In genomic region chr1:110339040-110339426, GRCh38 we compare ENCODE assay signal across 8 cellular contexts. TPM values are rescaled to one million over a fixed set of nuclear protein-coding genes. Genes with fewer than 3 reads are reported as not detected.
A peak's percentile ranks its signal among the peaks of the same experiment; 100 is the strongest.
DNase-seq lines count a peak whose midpoint lies in the region; ATAC-seq and TF ChIP-seq lines count a peak whose summit lies in the region.

A gene with protein sequence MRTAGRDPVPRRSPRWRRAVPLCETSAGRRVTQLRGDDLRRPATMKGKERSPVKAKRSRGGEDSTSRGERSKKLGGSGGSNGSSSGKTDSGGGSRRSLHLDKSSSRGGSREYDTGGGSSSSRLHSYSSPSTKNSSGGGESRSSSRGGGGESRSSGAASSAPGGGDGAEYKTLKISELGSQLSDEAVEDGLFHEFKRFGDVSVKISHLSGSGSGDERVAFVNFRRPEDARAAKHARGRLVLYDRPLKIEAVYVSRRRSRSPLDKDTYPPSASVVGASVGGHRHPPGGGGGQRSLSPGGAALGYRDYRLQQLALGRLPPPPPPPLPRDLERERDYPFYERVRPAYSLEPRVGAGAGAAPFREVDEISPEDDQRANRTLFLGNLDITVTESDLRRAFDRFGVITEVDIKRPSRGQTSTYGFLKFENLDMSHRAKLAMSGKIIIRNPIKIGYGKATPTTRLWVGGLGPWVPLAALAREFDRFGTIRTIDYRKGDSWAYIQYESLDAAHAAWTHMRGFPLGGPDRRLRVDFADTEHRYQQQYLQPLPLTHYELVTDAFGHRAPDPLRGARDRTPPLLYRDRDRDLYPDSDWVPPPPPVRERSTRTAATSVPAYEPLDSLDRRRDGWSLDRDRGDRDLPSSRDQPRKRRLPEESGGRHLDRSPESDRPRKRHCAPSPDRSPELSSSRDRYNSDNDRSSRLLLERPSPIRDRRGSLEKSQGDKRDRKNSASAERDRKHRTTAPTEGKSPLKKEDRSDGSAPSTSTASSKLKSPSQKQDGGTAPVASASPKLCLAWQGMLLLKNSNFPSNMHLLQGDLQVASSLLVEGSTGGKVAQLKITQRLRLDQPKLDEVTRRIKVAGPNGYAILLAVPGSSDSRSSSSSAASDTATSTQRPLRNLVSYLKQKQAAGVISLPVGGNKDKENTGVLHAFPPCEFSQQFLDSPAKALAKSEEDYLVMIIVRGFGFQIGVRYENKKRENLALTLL (plus strand): TSS chr1:110339377. CDS start chr1:110339406, 29 bp downstream.

- H3K27me3 ChIP-seq in HAP-1 (ENCODE audit: low read depth) = no peaks in the 10 kb centered on the region

- no peaks in the 10 kb centered on the region for H3K27me3 Mint-ChIP-seq in nephron progenitor cell (ENCODE audit: low read depth, poor library complexity)

- in situ Hi-C loops in HAP-1 (cut with MboI; ENCODE audit: low sequenced_read_pairs) = no loop called here

- H3K36me3 Mint-ChIP-seq in nephron progenitor cell (ENCODE audit: low read depth) = peaks cover 39% of the 10 kb centered on the region

- H3K9me3 ChIP-seq in HAP-1 = no peaks in the 10 kb centered on the region

- no peak within 1 kb of the TSS for H3K27ac Mint-ChIP-seq in nephron progenitor cell

- no peak within 1 kb of the TSS for H3K4me3 Mint-ChIP-seq in nephron progenitor cell

- H3K9me3 Mint-ChIP-seq in nephron progenitor cell = peaks cover 6% of the 10 kb centered on the region

- peak within 1 kb of the TSS; percentile 97 for H3K4me3 ChIP-seq in HAP-1

- no peak for TF ChIP-seq CTCF in nephron progenitor cell (IDR thresholded peaks at IDR 0.05)

- ATAC-seq in stimulated activated naive CD8-positive, alpha-beta T cell treated with anti-CD3 and anti-CD28 coated beads, Interleukin-15, Interleukin-2, amounts not matched to agents 100 U/mL and 50 U/mL, for 24 hours = peak; percentile 83

- H3K36me3 ChIP-seq in HAP-1 (replicated peaks) = peaks cover 43% of the 10 kb centered on the region

- peaks cover 29% of the 10 kb centered on the region for H3K4me1 ChIP-seq in HAP-1

- peak; percentile 100 for DNase-seq in EH (ENCODE audit: low read depth)
- peak; percentile 97 to 99 for DNase-seq in HAP-1 (ENCODE audit: low spot score in 2 of 2)
- peak; percentile 100 for DNase-seq in M059J (ENCODE audit: low read depth)
- peak; percentile 100 for DNase-seq in SHP77 (lab: John Stamatoyannopoulos, UW)
- DNase-seq in activated T-helper 9 cell treated with anti-CD3 and anti-CD28 coated beads, Interleukin-2, amount 50 U/mL, for 16 hours (ENCODE audit: low read depth) = peak; percentile 92
- DNase-seq in fibroblast of the conjunctiva (ENCODE audit: low read depth) = peak; percentile 100
- peak; percentile 94 for DNase-seq in nephron progenitor cell
- DNase-seq in stimulated activated naive CD8-positive, alpha-beta T cell treated with anti-CD3 and anti-CD28 coated beads, Interleukin-15, Interleukin-2, amounts not matched to agents 100 U/mL and 50 U/mL, for 24 hours = peak; percentile 92

- H3K4me1 Mint-ChIP-seq in nephron progenitor cell = peaks cover 63% of the 10 kb centered on the region

RNA-seq across cellular contexts. Expression of the gene that starts here (rescaled TPM):
- total RNA-seq in M059J (2014; rRNA removed; shearing (Covaris generic)) = 20.9 and 35.8 TPM in 2 replicates

Comparison
In these comparisons a context has a peak if more than half of its experiments do, and no peak if none do; other contexts are left out.
1. Peak in every context shown above with its lines: DNase-seq, ATAC-seq and H3K4me3 ChIP-seq.